ENCODE assay signal across 9 cellular contexts in the genomic region with DNA sequence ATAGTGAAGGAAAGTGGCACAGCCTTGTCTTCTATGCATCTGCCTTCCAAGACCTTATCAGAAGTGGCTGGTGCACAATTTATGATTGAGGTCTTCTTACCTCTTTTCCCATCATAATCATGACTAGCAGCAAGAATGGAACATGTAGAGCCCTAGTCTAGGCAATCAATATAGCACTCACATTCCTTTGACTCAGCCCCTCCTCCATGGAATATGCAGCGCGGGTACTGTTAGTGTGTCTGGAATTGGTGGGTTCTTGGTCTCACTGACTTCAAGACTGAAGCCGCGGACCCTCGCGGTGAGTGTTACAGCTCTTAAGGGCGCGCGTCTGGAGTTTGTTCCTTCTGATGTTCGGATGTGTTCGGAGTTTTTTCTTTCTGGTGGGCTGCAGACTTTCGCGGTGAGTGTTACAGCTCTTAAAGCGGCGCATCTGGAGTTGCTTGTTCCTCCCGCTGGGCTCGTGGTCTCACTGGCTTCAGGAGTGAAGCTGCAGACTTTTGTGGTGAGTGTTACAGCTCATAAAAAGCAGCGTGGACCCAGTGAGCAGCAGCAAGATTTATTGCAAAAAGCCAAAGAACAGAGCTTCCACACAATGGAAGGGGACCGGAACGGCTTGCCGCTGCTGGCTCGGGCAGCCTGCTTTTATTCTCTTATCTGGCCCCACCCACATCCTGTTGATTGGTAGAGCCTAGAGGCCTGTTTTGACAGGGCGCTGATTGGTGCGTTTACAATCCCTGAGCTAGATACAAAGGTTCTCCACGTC. TPM values are rescaled to one million over a fixed set of nuclear protein-coding genes. Genes with fewer than 3 reads are reported as not detected.
DNase-seq lines count a peak whose midpoint lies in the region; ATAC-seq and TF ChIP-seq lines count a peak whose summit lies in the region.
"Not testable (repeated sequence)": the region's sequence is repeated elsewhere in the genome, so short reads cannot be mapped to it uniquely, and the experiment has no call there.
"Had no signal": no experiment of that assay in that cellular context is flagged by ENCODE, and none has a peak within 500 bp of the region (broad histone marks: within the 10 kb centered on the region; RNA-seq: fewer than 3 reads in every experiment).

No MANE protein-coding gene starts in this region.

- peaks cover 0 to 12% (median 5%) of the 10 kb centered on the region in 7 donors for H3K9me3 Mint-ChIP-seq in CD14-positive monocyte
- H3K9me3 Mint-ChIP-seq in activated CD4-positive, alpha-beta memory T cell treated with anti-CD3 and anti-CD28 coated beads for 36 hours; activated naive CD8-positive, alpha-beta T cell (ENCODE audit: low read depth); neural crest cell; stimulated activated naive B cell treated with anti-CD40 and anti-IgM and Interleukin-4, amounts not matched to agents 10 μg/mL and 1 μg/mL and 100 μg/mL, for 72 hours: not testable (repeated sequence)

- not testable (repeated sequence) for TF ChIP-seq CTCF in CD14-positive monocyte (IDR thresholded peaks at IDR 0.05); fibroblast of villous mesenchyme (IDR thresholded peaks at IDR 0.05; ENCODE audit: insufficient read depth, low read depth, low read length); neural crest cell (conservative IDR thresholded peaks at IDR 0.05)

- POLR2A ChIA-PET in activated CD4-positive, alpha-beta memory T cell treated with anti-CD3 and anti-CD28 coated beads for 36 hours (lab: Charles Lee), result interaction anchor here (0.7 to 1.3 kb wide), 3 partner anchors 29 to 114 kb away, joined by 3 to 5 read pairs (median 3); a partner anchor contains a TSS

- peaks cover 15% of the 10 kb centered on the region for H3K4me1 Mint-ChIP-seq in CD14-positive monocyte
- not testable (repeated sequence) for H3K4me1 Mint-ChIP-seq in activated CD4-positive, alpha-beta memory T cell treated with anti-CD3 and anti-CD28 coated beads for 36 hours (ENCODE audit: low read depth); activated naive CD8-positive, alpha-beta T cell (ENCODE audit: low read depth); neural crest cell; stimulated activated naive B cell treated with anti-CD40 and anti-IgM and Interleukin-4, amounts not matched to agents 10 μg/mL and 1 μg/mL and 100 μg/mL, for 72 hours

- CTCF ChIA-PET in activated CD4-positive, alpha-beta memory T cell treated with anti-CD3 and anti-CD28 coated beads for 36 hours (lab: Charles Lee), result interaction anchor here (0.7 to 2.8 kb wide), 10 partner anchors 11 to 270 kb away, joined by 3 to 22 read pairs (median 4); a partner anchor contains a TSS

- intact Hi-C loops in CD14-positive monocyte (cut with micrococcal nuclease); activated CD4-positive, alpha-beta memory T cell treated with anti-CD3 and anti-CD28 coated beads for 36 hours (cut with micrococcal nuclease): not testable (repeated sequence)

- H3K4me3 Mint-ChIP-seq in CD14-positive monocyte, result peak overlapping the region; percentile 82 to 90
- H3K4me3 Mint-ChIP-seq in activated CD4-positive, alpha-beta memory T cell treated with anti-CD3 and anti-CD28 coated beads for 36 hours, result peak overlapping the region; percentile 81
- H3K4me3 Mint-ChIP-seq in activated naive CD8-positive, alpha-beta T cell, result peak overlapping the region; percentile 84
- not testable (repeated sequence) for H3K4me3 Mint-ChIP-seq in neural crest cell
- peak overlapping the region; percentile 73 to 77 for H3K4me3 Mint-ChIP-seq in stimulated activated naive B cell treated with anti-CD40 and anti-IgM and Interleukin-4, amounts not matched to agents 10 μg/mL and 1 μg/mL and 100 μg/mL, for 72 hours

- H3K4me3 ChIP-seq in fibroblast of villous mesenchyme (ENCODE audit: low read depth, low read length), result peak overlapping the region; percentile 55

- DNase-seq in CD14-positive monocyte (ENCODE audit: low spot score); neural crest cell (ENCODE audit: low read depth, low spot score): not testable (repeated sequence)
- peak; percentile 61 for DNase-seq in HuH-7 (ENCODE audit: low spot score)
- DNase-seq in T follicular helper cell (ENCODE audit: low read depth), result peak; percentile 27
- peak; percentile 77 for DNase-seq in activated CD4-positive, alpha-beta memory T cell treated with anti-CD3 and anti-CD28 coated beads for 36 hours
- DNase-seq in fibroblast of villous mesenchyme (ENCODE audit: low read depth), result peak; percentile 31
- peak; percentile 18 for DNase-seq in stimulated activated naive B cell treated with anti-CD40 and anti-IgM and Interleukin-4, amounts not matched to agents 10 μg/mL and 1 μg/mL and 100 μg/mL, for 72 hours

- ATAC-seq in stimulated activated naive B cell treated with anti-CD40 and anti-IgM and Interleukin-4, amounts not matched to agents 10 μg/mL and 1 μg/mL and 100 μg/mL, for 72 hours (replicated peaks), result peak in 1 of 2 donors; percentile 38

- not testable (repeated sequence) for H3K36me3 Mint-ChIP-seq in CD14-positive monocyte; activated CD4-positive, alpha-beta memory T cell treated with anti-CD3 and anti-CD28 coated beads for 36 hours; activated naive CD8-positive, alpha-beta T cell; neural crest cell (ENCODE audit: low read depth); stimulated activated naive B cell treated with anti-CD40 and anti-IgM and Interleukin-4, amounts not matched to agents 10 μg/mL and 1 μg/mL and 100 μg/mL, for 72 hours

- H3K27me3 Mint-ChIP-seq in CD14-positive monocyte (ENCODE audit: low read depth in 3 of 3), result peaks cover 9 to 30% (median 17%) of the 10 kb centered on the region in 3 donors
- not testable (repeated sequence) for H3K27me3 Mint-ChIP-seq in activated CD4-positive, alpha-beta memory T cell treated with anti-CD3 and anti-CD28 coated beads for 36 hours; activated naive CD8-positive, alpha-beta T cell; neural crest cell (ENCODE audit: low read depth)
- H3K27me3 Mint-ChIP-seq in stimulated activated naive B cell treated with anti-CD40 and anti-IgM and Interleukin-4, amounts not matched to agents 10 μg/mL and 1 μg/mL and 100 μg/mL, for 72 hours, result peaks cover 16 to 21% of the 10 kb centered on the region in 2 donors

- H3K27ac Mint-ChIP-seq in CD14-positive monocyte (peak overlapping the region in 1 of 7 donors; percentile 12), neural crest cell (ENCODE audit: unreplicated experiment) (peak overlapping the region; percentile 32)
- H3K27ac Mint-ChIP-seq in activated CD4-positive, alpha-beta memory T cell treated with anti-CD3 and anti-CD28 coated beads for 36 hours; activated naive CD8-positive, alpha-beta T cell; stimulated activated naive B cell treated with anti-CD40 and anti-IgM and Interleukin-4, amounts not matched to agents 10 μg/mL and 1 μg/mL and 100 μg/mL, for 72 hours: not testable (repeated sequence)

RNA-seq across cellular contexts. Expression of a gene that starts 29.7 kb away (rescaled TPM):
- polyA plus RNA-seq in CD14-positive monocyte, result 1 to 10 TPM; 1.8 to 2.8 TPM
- total RNA-seq in activated CD4-positive, alpha-beta memory T cell treated with anti-CD3 and anti-CD28 coated beads for 36 hours, result 10 to 100 TPM; 16.3 to 17.2 TPM
- total RNA-seq in fibroblast of villous mesenchyme (9.3 and 12.5 TPM in 2 replicates), neural crest cell (16.9 and 17.9 TPM in 2 replicates)

RNA-seq across cellular contexts. Expression of a gene that starts 29.8 kb away (rescaled TPM):
- 1 to 10 TPM; 4.1 to 6.7 TPM for polyA plus RNA-seq in CD14-positive monocyte
- 10 to 100 TPM; 20.9 to 24.1 TPM for total RNA-seq in activated CD4-positive, alpha-beta memory T cell treated with anti-CD3 and anti-CD28 coated beads for 36 hours
- total RNA-seq in fibroblast of villous mesenchyme (5.5 and 6.9 TPM in 2 replicates), neural crest cell (13.4 and 16.1 TPM in 2 replicates)

RNA-seq across cellular contexts. Expression of a gene that starts 41.3 kb away (rescaled TPM):
- 1 to 10 TPM; 5.9 to 7.5 TPM for polyA plus RNA-seq in CD14-positive monocyte
- 10 to 100 TPM; 24.5 to 25.3 TPM for total RNA-seq in activated CD4-positive, alpha-beta memory T cell treated with anti-CD3 and anti-CD28 coated beads for 36 hours
- total RNA-seq in fibroblast of villous mesenchyme, result under 0.01 and 0.32 TPM in 2 replicates
- total RNA-seq in neural crest cell, result 0.52 and 1.5 TPM in 2 replicates
- total RNA-seq: IMR-90 had no signal

Comparison
In these comparisons a context has a peak if more than half of its experiments do, and no peak if none do; other contexts are left out.
1. RNA of a gene that starts 41.3 kb away (total RNA-seq): 24.5 to 25.3 TPM in activated CD4-positive, alpha-beta memory T cell treated with anti-CD3 and anti-CD28 coated beads for 36 hours; 0.52 to 1.5 TPM in neural crest cell and under 0.01 to 0.32 TPM in fibroblast of villous mesenchyme; every median in the first group is over 10 times any median in the second.